In the genomic region with DNA sequence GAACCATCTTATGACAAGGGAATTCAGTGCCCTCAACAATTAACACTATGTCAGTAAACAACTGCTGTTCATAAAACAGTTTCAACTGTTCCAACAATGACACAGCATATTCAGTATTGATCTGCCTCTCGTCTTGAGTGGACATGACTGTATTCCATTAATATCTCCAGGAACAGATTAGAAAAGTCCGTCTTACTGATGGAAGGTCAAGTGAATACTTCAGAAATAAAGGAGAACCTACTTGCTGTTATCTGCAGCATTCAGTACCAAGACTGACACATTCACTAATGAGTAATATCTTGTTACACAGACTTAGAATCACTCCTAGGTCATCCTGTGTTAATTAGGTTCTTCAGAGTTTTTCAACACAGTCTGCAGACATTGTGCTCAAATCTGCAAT, we compare ENCODE assay signal across 9 cellular contexts. TPM values are rescaled to one million over a fixed set of nuclear protein-coding genes. Genes with fewer than 3 reads are reported as not detected.
DNase-seq lines count a peak whose midpoint lies in the region; ATAC-seq and TF ChIP-seq lines count a peak whose summit lies in the region.
"Had no signal": no experiment of that assay in that cellular context is flagged by ENCODE, and none has a peak within 500 bp of the region (broad histone marks: within the 10 kb centered on the region; RNA-seq: fewer than 3 reads in every experiment).

No MANE protein-coding gene starts in this region.

- no peak overlapping the region for H3K4me3 Mint-ChIP-seq in MCF 10A (ENCODE audit: unreplicated experiment)

- H3K36me3 Mint-ChIP-seq in MCF 10A (ENCODE audit: insufficient read depth, unreplicated experiment), result peaks cover 29% of the 10 kb centered on the region

- DNase-seq in MCF 10A (ENCODE audit: unreplicated experiment), result no peak
- DNase-seq in breast epithelium (ENCODE audit: low spot score in 2 of 2), result no peak
- DNase-seq in RWPE2 (ENCODE audit: low spot score), result no peak
- DNase-seq in fibroblast of the aortic adventitia (ENCODE audit: low read depth), result peak; percentile 31
- DNase-seq in superior temporal gyrus (ENCODE audit: extremely low spot score), result peak; percentile 65
- DNase-seq in activated CD4-positive, alpha-beta T cell treated with anti-CD3 and anti-CD28 coated beads for 1 hour, result no peak
- DNase-seq in OCI-M2 (lab: John Stamatoyannopoulos, UW; ENCODE audit: unreplicated experiment), result no peak
- DNase-seq: NCI-H187 treated with DMSO at 0.1 percent for 48 hours had no signal

- intact Hi-C loops in MCF 10A (cut with micrococcal nuclease), result no loop called here
- intact Hi-C loops in breast epithelium (cut with DNase I; ENCODE audit: low total_unique reads), result no loop called here

- H3K9me3 ChIP-seq in breast epithelium (no peaks in the 10 kb centered on the region), RWPE2 (ENCODE audit: severe bottlenecking) (peaks cover 3% of the 10 kb centered on the region)

- ATAC-seq in RWPE2 (ENCODE audit: low read depth), result 0 out of 3 replicates have a peak, but pooled peaks have one; percentile 35
- ATAC-seq in HG03442 (IDR thresholded peaks at IDR 0.05; ENCODE audit: unreplicated experiment), result no peak

- no peaks in the 10 kb centered on the region for H3K27me3 Mint-ChIP-seq in MCF 10A (ENCODE audit: insufficient read depth, unreplicated experiment)

- H3K4me3 ChIP-seq in breast epithelium (no peak overlapping the region), RWPE2 (ENCODE audit: severe bottlenecking) (no peak overlapping the region), fibroblast of the aortic adventitia (ENCODE audit: low read depth, low read length) (no peak overlapping the region)

- H3K36me3 ChIP-seq in breast epithelium (no peaks in the 10 kb centered on the region), RWPE2 (ENCODE audit: low read depth) (peaks cover 48% of the 10 kb centered on the region)

- BruUV-seq in MCF 10A (replicated peaks; lab: Mats Ljungman, UMichigan), result no TSS peak

- H3K4me1 ChIP-seq in breast epithelium, result no peaks in the 10 kb centered on the region
- H3K4me1 ChIP-seq in RWPE2 (ENCODE audit: insufficient read depth, poor library complexity, severe bottlenecking), result peaks cover 14% of the 10 kb centered on the region

- H3K27ac ChIP-seq in breast epithelium (peak overlapping the region in 1 of 2 donors; percentile 54), RWPE2 (ENCODE audit: poor library complexity, severe bottlenecking) (no peak overlapping the region)

- no peak for TF ChIP-seq POLR2A in breast epithelium (IDR thresholded peaks at IDR 0.05)

- H3K27me3 ChIP-seq in breast epithelium (no peaks in the 10 kb centered on the region), RWPE2 (ENCODE audit: insufficient read depth, poor library complexity, severe bottlenecking) (no peaks in the 10 kb centered on the region)

- H3K27ac Mint-ChIP-seq in MCF 10A (ENCODE audit: low read depth, unreplicated experiment), result peak overlapping the region; percentile 40

- no peaks in the 10 kb centered on the region for H3K9me3 Mint-ChIP-seq in MCF 10A (ENCODE audit: unreplicated experiment)

- CTCF ChIA-PET in MCF 10A (lab: Yijun Ruan, JAX), result interaction anchor here (0.6 kb wide), 1 partner anchor 1240 kb away, joined by 3 read pairs; no protein-coding TSS in a partner anchor

- peaks cover 24% of the 10 kb centered on the region for H3K4me1 Mint-ChIP-seq in MCF 10A (ENCODE audit: insufficient read depth, unreplicated experiment)

- no peak for TF ChIP-seq CTCF in MCF 10A (IDR thresholded peaks at IDR 0.05; ENCODE audit: unreplicated experiment)
- no peak for TF ChIP-seq CTCF in breast epithelium (IDR thresholded peaks at IDR 0.05)
- no peak for TF ChIP-seq CTCF in RWPE2 (IDR thresholded peaks at IDR 0.05; ENCODE audit: poor library complexity, severe bottlenecking)
- TF ChIP-seq CTCF in fibroblast of the aortic adventitia (IDR thresholded peaks at IDR 0.05; ENCODE audit: insufficient read depth, low read length), result no peak

- POLR2A ChIA-PET in MCF 10A (lab: Yijun Ruan, JAX), result interaction anchor here (0.6 to 2.1 kb wide), 5 partner anchors 12 to 304 kb away, joined by 3 to 20 read pairs (median 3); a partner anchor contains a TSS

RNA-seq across cellular contexts. Expression of a gene that starts 12.1 kb away (rescaled TPM):
- 27.2 and 27.4 TPM in 2 replicates for total RNA-seq in MCF 10A (2022)
- 10 to 100 TPM; 36.7 to 55.9 (median 38.9) TPM for total RNA-seq in breast epithelium
- 18.2 and 35.9 TPM in 2 replicates for total RNA-seq in fibroblast of the aortic adventitia (ENCODE audit: low replicate concordance)

Comparison
In these comparisons a context has a peak if more than half of its experiments do, and no peak if none do; other contexts are left out.
1. DNase-seq: peak in fibroblast of the aortic adventitia (single experiment) and superior temporal gyrus (single experiment); none in MCF 10A (single experiment), breast epithelium (0 of 2), RWPE2 (single experiment), activated CD4-positive, alpha-beta T cell treated with anti-CD3 and anti-CD28 coated beads for 1 hour (single experiment) and OCI-M2 (single experiment).